In the genomic region with DNA sequence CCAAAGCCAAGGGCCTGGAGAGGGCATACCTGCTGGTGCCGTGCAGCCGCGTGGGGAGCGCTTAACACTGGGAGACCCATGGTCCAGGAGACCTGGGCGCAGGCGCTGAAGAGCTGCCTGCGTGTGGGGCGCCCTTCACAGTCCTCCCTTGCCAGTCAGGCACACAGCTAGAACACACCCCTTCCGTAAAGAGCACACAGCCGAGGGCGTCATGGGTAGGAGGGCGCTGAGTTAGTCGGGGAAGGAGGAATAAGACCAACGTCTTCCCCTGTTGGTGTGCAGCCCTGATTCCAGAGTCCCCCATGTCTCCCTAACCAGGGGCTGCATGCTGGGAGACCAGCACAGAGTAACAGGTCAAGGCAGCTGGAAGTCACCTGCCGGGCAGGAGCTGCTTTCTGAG, we compare ENCODE assay signal across 10 cellular contexts.
A peak's percentile ranks its signal among the peaks of the same experiment; 100 is the strongest.
DNase-seq lines count a peak whose midpoint lies in the region; ATAC-seq and TF ChIP-seq lines count a peak whose summit lies in the region.
"Had no signal": no experiment of that assay in that cellular context is flagged by ENCODE, and none has a peak within 500 bp of the region (broad histone marks: within the 10 kb centered on the region; RNA-seq: fewer than 3 reads in every experiment).

No MANE protein-coding gene starts in this region.

- H3K36me3 ChIP-seq in left lung: peaks cover 0 to 23% of the 10 kb centered on the region in 2 donors
- H3K36me3 ChIP-seq in SK-N-SH (replicated peaks in 1 of 2; ENCODE audit: control insufficient read depth in 1 of 2, insufficient read depth in 2 of 2, low read length in 1 of 2): no peaks in the 10 kb centered on the region

- 62% methylated on average over 15 of the region's 15 CpGs for WGBS in SK-N-SH (ENCODE audit: low lambda C conversion rate)

- H3K4me3 ChIP-seq in left lung: no peak overlapping the region
- H3K4me3 ChIP-seq in SK-N-SH (ENCODE audit: low read depth in 2 of 2, low read length in 1 of 2): no peak overlapping the region

- peaks cover 30% of the 10 kb centered on the region for H3K36me3 Mint-ChIP-seq in activated CD8-positive, alpha-beta T cell treated with anti-CD3 and anti-CD28 coated beads, Interleukin-2, amount 10 ng/mL, durations not matched to agents 7 days and 5 days (ENCODE audit: low read depth)

- H3K4me3 Mint-ChIP-seq in activated CD8-positive, alpha-beta T cell treated with anti-CD3 and anti-CD28 coated beads, Interleukin-2, amount 10 ng/mL, durations not matched to agents 7 days and 5 days: no peak overlapping the region

- peak; percentile 13 for DNase-seq in stimulated activated CD4-positive, alpha-beta T cell treated with anti-CD3 and anti-CD28 coated beads, Interleukin-4, amount 100 ng/mL, for 1 hour
- DNase-seq in stimulated activated CD4-positive, alpha-beta T cell treated with anti-CD3 and anti-CD28 coated beads, Interleukin-4, amount 100 ng/mL, for 24 hours: no peak
- DNase-seq in activated CD8-positive, alpha-beta T cell treated with anti-CD3 and anti-CD28 coated beads, Interleukin-2, amount 10 ng/mL, durations not matched to agents 7 days and 5 days: no peak
- peak in 1 of 2 donors; percentile 65 for DNase-seq in left lung
- no peak for DNase-seq in SK-N-SH
- no peak for DNase-seq in NCI-H2029 treated with DMSO at 0.1 percent for 48 hours (lab: John Stamatoyannopoulos, UW)
- DNase-seq in SW 1271 (lab: John Stamatoyannopoulos, UW): no peak
- DNase-seq: effector memory CD4-positive, alpha-beta T cell; NCI-H1930 had no signal

- TF ChIP-seq RAD21 in SK-N-SH (IDR thresholded peaks at IDR 0.05; ENCODE audit: low read length): no peak

- no peaks in the 10 kb centered on the region for H3K79me2 ChIP-seq in SK-N-SH (ENCODE audit: insufficient read depth)

- no peak overlapping the region for H3K9ac ChIP-seq in SK-N-SH

- H3K27me3 Mint-ChIP-seq in activated CD8-positive, alpha-beta T cell treated with anti-CD3 and anti-CD28 coated beads, Interleukin-2, amount 10 ng/mL, durations not matched to agents 7 days and 5 days (ENCODE audit: low read depth): peaks cover 2% of the 10 kb centered on the region

- H4K20me1 ChIP-seq in SK-N-SH (ENCODE audit: insufficient read depth): no peaks in the 10 kb centered on the region

- H3K27ac ChIP-seq in left lung: no peak overlapping the region
- H3K27ac ChIP-seq in SK-N-SH (ENCODE audit: low read depth in 2 of 2, low read length in 1 of 2): no peak overlapping the region

- H3K4me1 ChIP-seq in left lung: peaks cover 0 to 25% of the 10 kb centered on the region in 2 donors
- no peaks in the 10 kb centered on the region for H3K4me1 ChIP-seq in SK-N-SH (ENCODE audit: control insufficient read depth in 1 of 2, insufficient read depth in 2 of 2, low read depth in 1 of 2, low read length in 1 of 2)

- H3K27me3 ChIP-seq in left lung: no peaks in the 10 kb centered on the region
- H3K27me3 ChIP-seq in SK-N-SH (ENCODE audit: insufficient read depth): no peaks in the 10 kb centered on the region

- no peak overlapping the region for H3K4me2 ChIP-seq in SK-N-SH

- CTCF ChIA-PET in activated CD8-positive, alpha-beta T cell treated with anti-CD3 and anti-CD28 coated beads, Interleukin-2, amount 10 ng/mL, durations not matched to agents 7 days and 5 days (lab: Charles Lee): no interaction called here
- CTCF ChIA-PET in SK-N-SH (lab: Yijun Ruan, JAX): interaction anchor here (1.4 kb wide), 1 partner anchor 9 kb away, joined by 3 read pairs; no protein-coding TSS in a partner anchor

- H3K27ac Mint-ChIP-seq in activated CD8-positive, alpha-beta T cell treated with anti-CD3 and anti-CD28 coated beads, Interleukin-2, amount 10 ng/mL, durations not matched to agents 7 days and 5 days: peak overlapping the region; percentile 61

- peaks cover 11% of the 10 kb centered on the region for H3K4me1 Mint-ChIP-seq in activated CD8-positive, alpha-beta T cell treated with anti-CD3 and anti-CD28 coated beads, Interleukin-2, amount 10 ng/mL, durations not matched to agents 7 days and 5 days (ENCODE audit: low read depth)

- no peaks in the 10 kb centered on the region for H3K9me3 ChIP-seq in left lung
- no peaks in the 10 kb centered on the region for H3K9me3 ChIP-seq in SK-N-SH

- intact Hi-C loops in left lung (cut with DNase I): no loop called here

- TF ChIP-seq CTCF in left lung (IDR thresholded peaks at IDR 0.05) (no peak), SK-N-SH (IDR thresholded peaks at IDR 0.05) (no peak)

- no peaks in the 10 kb centered on the region for H3F3A ChIP-seq in SK-N-SH (replicated peaks; ENCODE audit: insufficient read depth)

- H3K9me2 ChIP-seq in SK-N-SH: no peaks in the 10 kb centered on the region

- POLR2A ChIA-PET in activated CD8-positive, alpha-beta T cell treated with anti-CD3 and anti-CD28 coated beads, Interleukin-2, amount 10 ng/mL, durations not matched to agents 7 days and 5 days (lab: Charles Lee): interaction anchor here (1.0 to 1.4 kb wide), 2 partner anchors 20 to 21 kb away, joined by 3 to 6 read pairs; no protein-coding TSS in a partner anchor
- POLR2A ChIA-PET in SK-N-SH (lab: Yijun Ruan, JAX): no interaction called here

- no peaks in the 10 kb centered on the region for H3K9me3 Mint-ChIP-seq in activated CD8-positive, alpha-beta T cell treated with anti-CD3 and anti-CD28 coated beads, Interleukin-2, amount 10 ng/mL, durations not matched to agents 7 days and 5 days (ENCODE audit: insufficient read depth)

- H2AFZ ChIP-seq in SK-N-SH (ENCODE audit: low read depth): no peak overlapping the region

- peak; percentile 16 for ATAC-seq in activated CD8-positive, alpha-beta T cell treated with anti-CD3 and anti-CD28 coated beads, Interleukin-2, amount 10 ng/mL, durations not matched to agents 7 days and 5 days
- ATAC-seq in left lung (peak; percentile 49), GM19324 (IDR thresholded peaks at IDR 0.05; ENCODE audit: low FRiP score, unreplicated experiment) (no peak)

- no peak for TF ChIP-seq EP300 in SK-N-SH (IDR thresholded peaks at IDR 0.05; ENCODE audit: borderline replicate concordance in 1 of 2, low read depth in 1 of 2, low read length in 1 of 2)

TF ChIP-seq in SK-N-SH, 30 proteins besides CTCF, POLR2A, EP300 and RAD21 (continues in another document):
- TF ChIP-seq TEAD4 (IDR thresholded peaks at IDR 0.05; ENCODE audit: borderline replicate concordance, insufficient read depth) (no peak), NRF1 (IDR thresholded peaks at IDR 0.05; ENCODE audit: low read depth, low read length) (no peak), JUND (IDR thresholded peaks at IDR 0.05) (no peak), GATA2 (CRISPR knock-in tag; IDR thresholded peaks at IDR 0.05) (no peak), FOXM1 (IDR thresholded peaks at IDR 0.05; ENCODE audit: low read depth) (no peak), EZH2phosphoT487 (IDR thresholded peaks at IDR 0.05; ENCODE audit: borderline replicate concordance, low read depth) (no peak), RFX5 (IDR thresholded peaks at IDR 0.05; ENCODE audit: low read length) (no peak), RXRA (IDR thresholded peaks at IDR 0.05; ENCODE audit: borderline replicate concordance, low read depth) (no peak), TAF1 (IDR thresholded peaks at IDR 0.05; ENCODE audit: borderline replicate concordance, low read depth, low read length) (no peak)
- TF ChIP-seq, protein P1, sequence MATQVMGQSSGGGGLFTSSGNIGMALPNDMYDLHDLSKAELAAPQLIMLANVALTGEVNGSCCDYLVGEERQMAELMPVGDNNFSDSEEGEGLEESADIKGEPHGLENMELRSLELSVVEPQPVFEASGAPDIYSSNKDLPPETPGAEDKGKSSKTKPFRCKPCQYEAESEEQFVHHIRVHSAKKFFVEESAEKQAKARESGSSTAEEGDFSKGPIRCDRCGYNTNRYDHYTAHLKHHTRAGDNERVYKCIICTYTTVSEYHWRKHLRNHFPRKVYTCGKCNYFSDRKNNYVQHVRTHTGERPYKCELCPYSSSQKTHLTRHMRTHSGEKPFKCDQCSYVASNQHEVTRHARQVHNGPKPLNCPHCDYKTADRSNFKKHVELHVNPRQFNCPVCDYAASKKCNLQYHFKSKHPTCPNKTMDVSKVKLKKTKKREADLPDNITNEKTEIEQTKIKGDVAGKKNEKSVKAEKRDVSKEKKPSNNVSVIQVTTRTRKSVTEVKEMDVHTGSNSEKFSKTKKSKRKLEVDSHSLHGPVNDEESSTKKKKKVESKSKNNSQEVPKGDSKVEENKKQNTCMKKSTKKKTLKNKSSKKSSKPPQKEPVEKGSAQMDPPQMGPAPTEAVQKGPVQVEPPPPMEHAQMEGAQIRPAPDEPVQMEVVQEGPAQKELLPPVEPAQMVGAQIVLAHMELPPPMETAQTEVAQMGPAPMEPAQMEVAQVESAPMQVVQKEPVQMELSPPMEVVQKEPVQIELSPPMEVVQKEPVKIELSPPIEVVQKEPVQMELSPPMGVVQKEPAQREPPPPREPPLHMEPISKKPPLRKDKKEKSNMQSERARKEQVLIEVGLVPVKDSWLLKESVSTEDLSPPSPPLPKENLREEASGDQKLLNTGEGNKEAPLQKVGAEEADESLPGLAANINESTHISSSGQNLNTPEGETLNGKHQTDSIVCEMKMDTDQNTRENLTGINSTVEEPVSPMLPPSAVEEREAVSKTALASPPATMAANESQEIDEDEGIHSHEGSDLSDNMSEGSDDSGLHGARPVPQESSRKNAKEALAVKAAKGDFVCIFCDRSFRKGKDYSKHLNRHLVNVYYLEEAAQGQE (IDR thresholded peaks at IDR 0.05; ENCODE audit: low read depth, low read length): no peak
- TF ChIP-seq, protein P2, sequence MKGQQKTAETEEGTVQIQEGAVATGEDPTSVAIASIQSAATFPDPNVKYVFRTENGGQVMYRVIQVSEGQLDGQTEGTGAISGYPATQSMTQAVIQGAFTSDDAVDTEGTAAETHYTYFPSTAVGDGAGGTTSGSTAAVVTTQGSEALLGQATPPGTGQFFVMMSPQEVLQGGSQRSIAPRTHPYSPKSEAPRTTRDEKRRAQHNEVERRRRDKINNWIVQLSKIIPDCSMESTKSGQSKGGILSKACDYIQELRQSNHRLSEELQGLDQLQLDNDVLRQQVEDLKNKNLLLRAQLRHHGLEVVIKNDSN (IDR thresholded peaks at IDR 0.05; ENCODE audit: borderline replicate concordance, low read depth): no peak
- TF ChIP-seq, protein P3, sequence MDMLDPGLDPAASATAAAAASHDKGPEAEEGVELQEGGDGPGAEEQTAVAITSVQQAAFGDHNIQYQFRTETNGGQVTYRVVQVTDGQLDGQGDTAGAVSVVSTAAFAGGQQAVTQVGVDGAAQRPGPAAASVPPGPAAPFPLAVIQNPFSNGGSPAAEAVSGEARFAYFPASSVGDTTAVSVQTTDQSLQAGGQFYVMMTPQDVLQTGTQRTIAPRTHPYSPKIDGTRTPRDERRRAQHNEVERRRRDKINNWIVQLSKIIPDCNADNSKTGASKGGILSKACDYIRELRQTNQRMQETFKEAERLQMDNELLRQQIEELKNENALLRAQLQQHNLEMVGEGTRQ (IDR thresholded peaks at IDR 0.05; ENCODE audit: borderline replicate concordance, low read depth, low read length): no peak
